ENCODE assay signal across 23 cellular contexts in the genomic region with DNA sequence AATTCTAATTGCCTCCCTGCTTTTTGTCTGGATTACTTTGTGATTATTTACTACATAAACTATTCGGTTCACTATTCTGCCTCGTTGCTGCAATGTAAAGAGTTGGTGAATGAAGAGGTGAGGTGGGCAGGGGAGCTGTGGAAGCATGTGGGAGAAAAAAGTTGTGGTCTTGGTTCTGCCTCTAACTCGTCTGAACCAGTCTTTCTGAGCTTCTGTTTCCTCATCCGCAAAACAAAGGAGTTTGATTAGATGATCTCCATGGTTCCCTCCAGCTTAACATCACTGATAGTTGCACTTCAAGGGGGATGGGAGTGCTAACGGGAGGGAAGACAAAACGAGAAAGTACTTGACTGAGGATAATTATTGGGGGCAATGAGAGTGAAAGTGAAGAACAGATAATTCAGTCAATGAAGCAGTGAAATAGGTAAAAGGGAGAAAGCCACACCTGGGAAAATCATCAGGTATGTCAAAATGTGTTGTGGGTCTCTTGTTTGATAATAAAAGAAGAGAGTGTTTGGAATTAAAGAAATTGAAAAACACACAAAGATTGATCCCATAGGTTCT. TPM values are rescaled to one million over a fixed set of nuclear protein-coding genes. Genes with fewer than 3 reads are reported as not detected.
"Had no signal": no experiment of that assay in that cellular context is flagged by ENCODE, and none has a peak within 500 bp of the region (broad histone marks: within the 10 kb centered on the region; RNA-seq: fewer than 3 reads in every experiment).

No MANE protein-coding gene starts in this region.

- H3K4me3 ChIP-seq: heart left ventricle, right atrium auricular region, skin epidermis, tibial artery had no signal

- H3K36me3 ChIP-seq: heart left ventricle, right atrium auricular region, tibial artery, WERI-Rb-1 had no signal

- H3K27me3 ChIP-seq: right atrium auricular region, tibial artery had no signal

- H3K4me1 Mint-ChIP-seq: nephron had no signal

- H3K27ac ChIP-seq: heart left ventricle, right atrium auricular region, skin epidermis, tibial artery, WERI-Rb-1 had no signal

- H3K27ac Mint-ChIP-seq: activated CD8-positive, alpha-beta T cell treated with anti-CD3 and anti-CD28 coated beads for 36 hours; effector memory CD8-positive, alpha-beta T cell; nephron; progenitor cell of endocrine pancreas had no signal

- H3K4me1 ChIP-seq: heart left ventricle, right atrium auricular region, tibial artery had no signal

- DNase-seq: activated CD4-positive, alpha-beta T cell treated with anti-CD3 and anti-CD28 coated beads for 4 hours; activated CD8-positive, alpha-beta T cell treated with anti-CD3 and anti-CD28 coated beads for 36 hours; activated effector memory CD4-positive, alpha-beta T cell treated with Interleukin-2 at 50 U/mL for 16 hours; activated naive CD4-positive, alpha-beta T cell treated with anti-CD3 and anti-CD28 coated beads, Interleukin-2, amount 50 U/mL, for 16 hours; activated T-cell treated with anti-CD3 and anti-CD28 coated beads, Interleukin-2, amount 50 U/mL, for 4 hours; dermis blood vessel endothelial cell; effector memory CD8-positive, alpha-beta T cell; heart left ventricle; kidney glomerular epithelial cell; stimulated activated CD4-positive, alpha-beta T cell treated with anti-CD3 and anti-CD28 coated beads, Interleukin-15, amount 100 ng/mL, for 24 hours; stimulated activated CD4-positive, alpha-beta T cell treated with anti-CD3 and anti-CD28 coated beads, Interleukin-4, amount 100 ng/mL, for 1 hour; stimulated activated naive CD4-positive, alpha-beta T cell; tibial artery; WERI-Rb-1 had no signal

- ATAC-seq: activated CD8-positive, alpha-beta T cell treated with anti-CD3 and anti-CD28 coated beads for 36 hours; activated T-cell treated with anti-CD3 and anti-CD28 coated beads, Interleukin-2, amount 50 U/mL, for 4 hours; effector memory CD8-positive, alpha-beta T cell; heart left ventricle had no signal

- H3K4me3 Mint-ChIP-seq: activated CD8-positive, alpha-beta T cell treated with anti-CD3 and anti-CD28 coated beads for 36 hours; activated T-cell treated with anti-CD3 and anti-CD28 coated beads, Interleukin-2, amount 50 U/mL, for 4 hours; effector memory CD8-positive, alpha-beta T cell; nephron had no signal

RNA-seq across cellular contexts. Expression of gene SH2D1B, which starts 59.4 kb away (rescaled TPM):
- total RNA-seq: activated CD8-positive, alpha-beta T cell treated with anti-CD3 and anti-CD28 coated beads for 36 hours; astrocyte; bronchial epithelial cell; chondrocyte; dermis blood vessel endothelial cell; frontal cortex; lower leg skin; progenitor cell of endocrine pancreas had no signal
